22 cellular contexts compared by ENCODE assay signal in genomic region chr9:10785255-10785654, GRCh38.
DNase-seq lines count a peak whose midpoint lies in the region; ATAC-seq and TF ChIP-seq lines count a peak whose summit lies in the region.
"Had no signal": no experiment of that assay in that cellular context is flagged by ENCODE, and none has a peak within 500 bp of the region (broad histone marks: within the 10 kb centered on the region; RNA-seq: fewer than 3 reads in every experiment).

No MANE protein-coding gene starts in this region.

- H3F3A ChIP-seq in neural cell (ENCODE audit: insufficient read depth, low read length, poor library complexity, severe bottlenecking), result no peaks in the 10 kb centered on the region

- H2AFZ ChIP-seq in neural cell (ENCODE audit: low read depth, low read length), result no peak overlapping the region
- H2AFZ ChIP-seq: GM23338 had no signal

- H3K27ac ChIP-seq in RWPE1, result no peak overlapping the region
- peak overlapping the region; percentile 19 for H3K27ac ChIP-seq in neural cell (ENCODE audit: low read length)
- H3K27ac ChIP-seq: A549; BLaER1 treated with 17β-estradiol and CSF1 and Interleukin-3, amounts not matched to agents 10 nM and 100 nM had no signal

- no peaks in the 10 kb centered on the region for H3K27me3 ChIP-seq in neural cell (ENCODE audit: insufficient read depth, low read depth, low read length)
- H3K27me3 ChIP-seq: BE2C; BLaER1 treated with 17β-estradiol and CSF1 and Interleukin-3, amounts not matched to agents 10 nM and 100 nM had no signal

- H3K36me3 ChIP-seq in neural cell (ENCODE audit: insufficient read depth, low read length), result no peaks in the 10 kb centered on the region
- H3K36me3 ChIP-seq: BE2C; BLaER1 treated with 17β-estradiol and CSF1 and Interleukin-3, amounts not matched to agents 10 nM and 100 nM; HAP-1 had no signal

- no peak for TF ChIP-seq RAD21 in neural cell (conservative IDR thresholded peaks at IDR 0.05)

- DNase-seq in NCI-H1105 treated with DMSO at 0.1 percent for 48 hours (lab: John Stamatoyannopoulos, UW), result peak; percentile 22
- DNase-seq in RWPE1 (ENCODE audit: low spot score), result peak; percentile 1
- no peak for DNase-seq in NCI-H2227 (lab: John Stamatoyannopoulos, UW; ENCODE audit: unreplicated experiment)
- no peak for DNase-seq in HuH-7.5 (ENCODE audit: low spot score)
- DNase-seq: 8988T; ACHN; AML-193; BE2C; Calu3; CD4-positive, alpha-beta T cell; CD8-positive, alpha-beta memory T cell; COR-L47; DMS53; DMS79 treated with DMSO at 0.1 percent for 48 hours; GF-D8; HFFc6 had no signal

- TF ChIP-seq CTCF in RWPE1 (conservative IDR thresholded peaks at IDR 0.05; ENCODE audit: low read depth) (no peak), neural cell (IDR thresholded peaks at IDR 0.05; ENCODE audit: poor library complexity, severe bottlenecking) (no peak)

- H3K79me2 ChIP-seq in neural cell (replicated peaks; ENCODE audit: insufficient read depth, low read length), result no peaks in the 10 kb centered on the region

- CTCF ChIA-PET in RWPE1 (lab: Yijun Ruan, JAX), result no interaction called here

- no peaks in the 10 kb centered on the region for H4K20me1 ChIP-seq in neural cell (ENCODE audit: insufficient read depth)
- H4K20me1 ChIP-seq: BLaER1 treated with 17β-estradiol and CSF1 and Interleukin-3, amounts not matched to agents 10 nM and 100 nM had no signal

- POLR2A ChIA-PET in RWPE1 (lab: Yijun Ruan, JAX; ENCODE audit: low non-redundant PET), result interaction anchor here (0.7 kb wide), 1 partner anchor 387 kb away, joined by 3 read pairs; no protein-coding TSS in a partner anchor

- H3K9me2 ChIP-seq in neural cell (ENCODE audit: insufficient read depth, low read length), result no peaks in the 10 kb centered on the region

- peak overlapping the region; percentile 25 for H3K4me2 ChIP-seq in neural cell (ENCODE audit: low read length)
- H3K4me2 ChIP-seq: A549; BLaER1 treated with 17β-estradiol and CSF1 and Interleukin-3, amounts not matched to agents 10 nM and 100 nM; GM23338 had no signal

- H3K9ac ChIP-seq in neural cell (ENCODE audit: low read length), result no peak overlapping the region
- H3K9ac ChIP-seq: BLaER1 treated with 17β-estradiol and CSF1 and Interleukin-3, amounts not matched to agents 10 nM and 100 nM had no signal

- peak overlapping the region; percentile 25 for H3K4me3 ChIP-seq in neural cell (ENCODE audit: low read length)
- H3K4me3 ChIP-seq: A549; BLaER1 treated with 17β-estradiol and CSF1 and Interleukin-3, amounts not matched to agents 10 nM and 100 nM; GM23338; HAP-1 had no signal

- TF ChIP-seq EP300 in neural cell (conservative IDR thresholded peaks at IDR 0.05; ENCODE audit: poor library complexity, severe bottlenecking), result peak; percentile 95

- H3K9me3 ChIP-seq in neural cell (ENCODE audit: low read length), result no peaks in the 10 kb centered on the region
- H3K9me3 ChIP-seq: A549, BE2C, HAP-1 had no signal

- no peak for ATAC-seq in HG03025 (IDR thresholded peaks at IDR 0.05; ENCODE audit: low FRiP score, unreplicated experiment)
- ATAC-seq: A549, GM23338 had no signal

TF ChIP-seq in neural cell, 6 proteins besides CTCF, POLR2A, EP300 and RAD21:
- TF ChIP-seq EZH2 (IDR thresholded peaks at IDR 0.05; ENCODE audit: borderline replicate concordance, insufficient read depth, low read length, poor library complexity, severe bottlenecking) (no peak), REST (IDR thresholded peaks at IDR 0.05; ENCODE audit: borderline replicate concordance) (peak; percentile 28), POLR2AphosphoS5 (IDR thresholded peaks at IDR 0.05) (peak; percentile 88), TAF1 (IDR thresholded peaks at IDR 0.05; ENCODE audit: low read depth) (no peak), MXI1 (conservative IDR thresholded peaks at IDR 0.05; ENCODE audit: poor library complexity, severe bottlenecking) (peak; percentile 21), SMC3 (conservative IDR thresholded peaks at IDR 0.05; ENCODE audit: poor library complexity) (no peak)

Comparison
In these comparisons a context has a peak if more than half of its experiments do, and no peak if none do; other contexts are left out.
1. DNase-seq: peak in NCI-H1105 treated with DMSO at 0.1 percent for 48 hours (single experiment) and RWPE1 (single experiment); none in NCI-H2227 (single experiment) and HuH-7.5 (single experiment).